Comparison of ENCODE assay signal across 31 cellular contexts in genomic region chr10:49107890-49108274, GRCh38. TPM values are rescaled to one million over a fixed set of nuclear protein-coding genes. Genes with fewer than 3 reads are reported as not detected.
"Had no signal": no experiment of that assay in that cellular context is flagged by ENCODE, and none has a peak within 500 bp of the region (broad histone marks: within the 10 kb centered on the region; RNA-seq: fewer than 3 reads in every experiment).

No MANE protein-coding gene starts in this region.

- H3K4me3 ChIP-seq: cardiac muscle cell, Peyer's patch, SJSA1 had no signal

- ATAC-seq: activated CD4-positive, alpha-beta T cell treated with anti-CD3 and anti-CD28 coated beads for 36 hours; activated CD4-positive, CD25-positive, alpha-beta regulatory T cell treated with anti-CD3 and anti-CD28 coated beads, Interleukin-2, amount 50 U/mL, for 24 hours; activated CD8-positive, alpha-beta T cell treated with anti-CD3 and anti-CD28 coated beads, Interleukin-2, amount 10 ng/mL, durations not matched to agents 7 days and 5 days; activated naive CD8-positive, alpha-beta T cell treated with anti-CD3 and anti-CD28 coated beads, Interleukin-2, amount 50 U/mL, for 24 hours; PC-3; WTC11 had no signal

- H3K27me3 ChIP-seq: cardiac muscle cell, Peyer's patch, SJSA1 had no signal

- H3K9me3 ChIP-seq: Peyer's patch, SJSA1, SK-N-SH had no signal

- H3K36me3 ChIP-seq: cardiac muscle cell, Peyer's patch, SJSA1 had no signal

- H3K4me1 ChIP-seq: SJSA1 had no signal

- H3K27ac ChIP-seq: cardiac muscle cell, KMS-11, Peyer's patch, SJSA1 had no signal

- DNase-seq: activated CD4-positive, alpha-beta T cell treated with anti-CD3 and anti-CD28 coated beads for 36 hours; activated CD4-positive, alpha-beta T cell treated with anti-CD3 and anti-CD28 coated beads, Interleukin-2, amount 10 ng/mL, durations not matched to agents 7 days and 5 days; activated CD4-positive, alpha-beta T cell treated with anti-CD3 and anti-CD28 coated beads, Interleukin-2, amount 50 U/mL, for 48 hours; activated CD8-positive, alpha-beta T cell treated with anti-CD3 and anti-CD28 coated beads, Interleukin-2, amount 10 ng/mL, durations not matched to agents 7 days and 5 days; activated effector memory CD4-positive, alpha-beta T cell treated with Interleukin-2 at 50 U/mL for 16 hours; activated naive CD4-positive, alpha-beta T cell treated with anti-CD3 and anti-CD28 coated beads, Interleukin-2, amount 10 ng/mL, durations not matched to agents 7 days and 5 days; activated naive CD8-positive, alpha-beta T cell treated with anti-CD3 and anti-CD28 coated beads, Interleukin-2, amount 50 U/mL, for 24 hours; activated T-cell treated with anti-CD3 and anti-CD28 coated beads, Interleukin-2, amount 50 U/mL, for 48 hours; amniotic stem cell; aorta; MM.1S; NCI-H1105; NCI-H1417 treated with DMSO at 0.1 percent for 48 hours; NCI-H1694; NCI-H2029 treated with DMSO at 0.1 percent for 48 hours; NCI-H2107; NCI-H2171; NCI-H510A; NCI-H526; NCI-H748 treated with DMSO at 0.1 percent for 48 hours; NK-92 treated with Interleukin-12 subunit alpha and Interleukin-12 subunit beta, amount 100 ng/mL, for 24 hours; PC-3; Peyer's patch; SHP77 treated with DMSO at 0.1 percent for 48 hours; SK-N-SH had no signal

RNA-seq across cellular contexts. Expression of gene VSTM4, which starts 7.4 kb away (rescaled TPM):
- total RNA-seq: activated CD8-positive, alpha-beta T cell treated with anti-CD3 and anti-CD28 coated beads, Interleukin-2, amount 10 ng/mL, durations not matched to agents 7 days and 5 days; PC-3 had no signal

RNA-seq across cellular contexts. Expression of gene FAM170B, which starts 25.9 kb away (rescaled TPM):
- total RNA-seq: activated CD4-positive, alpha-beta T cell treated with anti-CD3 and anti-CD28 coated beads for 36 hours; activated CD4-positive, alpha-beta T cell treated with anti-CD3 and anti-CD28 coated beads, Interleukin-2, amount 10 ng/mL, durations not matched to agents 7 days and 5 days; activated CD8-positive, alpha-beta T cell treated with anti-CD3 and anti-CD28 coated beads, Interleukin-2, amount 10 ng/mL, durations not matched to agents 7 days and 5 days; aorta; cardiac muscle cell; LHCN-M2; PC-3; Peyer's patch; SJSA1; WTC11 had no signal
